ENCODE assay signal across 1 cellular context in the genomic region with DNA sequence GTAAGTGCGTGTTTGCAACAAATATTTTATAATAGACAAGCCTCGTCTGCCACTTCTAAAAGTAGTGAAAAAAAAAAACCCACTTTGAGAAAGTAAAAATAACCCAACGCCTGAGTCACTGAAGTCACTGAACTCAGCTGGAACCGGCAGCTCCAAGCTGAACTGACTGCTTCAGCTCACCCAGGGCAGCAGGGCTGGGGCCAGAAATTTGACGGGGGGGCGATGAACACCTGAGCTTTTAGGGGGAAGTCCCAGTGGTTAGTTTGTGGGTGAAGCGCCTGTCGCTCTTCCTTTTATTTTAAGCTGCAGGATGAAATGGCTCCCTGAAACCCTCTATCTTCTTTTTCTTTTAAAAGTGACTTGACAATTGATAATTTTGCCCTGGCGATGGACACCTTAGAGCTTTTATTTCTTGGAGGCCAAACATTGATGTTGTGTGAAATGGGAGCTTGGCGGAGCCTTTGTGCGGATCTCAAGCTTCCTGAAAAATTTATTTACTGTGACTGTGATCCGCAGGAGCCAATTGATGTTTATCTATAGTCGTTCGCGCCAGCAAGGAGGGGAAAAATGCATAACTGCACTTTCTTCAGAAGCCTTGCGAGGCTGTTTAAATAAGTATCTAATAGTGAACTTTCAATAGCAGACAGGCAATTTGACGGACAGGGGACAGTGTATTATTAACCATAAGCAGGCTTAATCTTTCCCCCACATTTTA.
TF ChIP-seq lines count a peak whose summit lies in the region.

No MANE protein-coding gene starts in this region.

TF ChIP-seq in GM12878, 131 proteins besides CTCF, POLR2A, EP300 and RAD21:
- TF ChIP-seq TCF12 (IDR thresholded peaks at IDR 0.05; ENCODE audit: low read depth, low read length): peak; percentile 51; the same call in 1 of the 2 replicates
- TF ChIP-seq, protein P1, sequence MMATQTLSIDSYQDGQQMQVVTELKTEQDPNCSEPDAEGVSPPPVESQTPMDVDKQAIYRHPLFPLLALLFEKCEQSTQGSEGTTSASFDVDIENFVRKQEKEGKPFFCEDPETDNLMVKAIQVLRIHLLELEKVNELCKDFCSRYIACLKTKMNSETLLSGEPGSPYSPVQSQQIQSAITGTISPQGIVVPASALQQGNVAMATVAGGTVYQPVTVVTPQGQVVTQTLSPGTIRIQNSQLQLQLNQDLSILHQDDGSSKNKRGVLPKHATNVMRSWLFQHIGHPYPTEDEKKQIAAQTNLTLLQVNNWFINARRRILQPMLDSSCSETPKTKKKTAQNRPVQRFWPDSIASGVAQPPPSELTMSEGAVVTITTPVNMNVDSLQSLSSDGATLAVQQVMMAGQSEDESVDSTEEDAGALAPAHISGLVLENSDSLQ (IDR thresholded peaks at IDR 0.05): peak; percentile 47; the same call in 1 of the 2 replicates
- no peak for TF ChIP-seq SMAD5 (IDR thresholded peaks at IDR 0.05; ENCODE audit: low read depth)
- TF ChIP-seq EED (IDR thresholded peaks at IDR 0.05; ENCODE audit: low read depth): peak; percentile 67
- TF ChIP-seq IRF4 (IDR thresholded peaks at IDR 0.05; ENCODE audit: low read depth, low read length): no peak
- TF ChIP-seq MEF2A (IDR thresholded peaks at IDR 0.05; ENCODE audit: insufficient read depth, low read depth, low read length): peak; percentile 75; the same call in 1 of the 2 replicates
- TF ChIP-seq, protein P2, sequence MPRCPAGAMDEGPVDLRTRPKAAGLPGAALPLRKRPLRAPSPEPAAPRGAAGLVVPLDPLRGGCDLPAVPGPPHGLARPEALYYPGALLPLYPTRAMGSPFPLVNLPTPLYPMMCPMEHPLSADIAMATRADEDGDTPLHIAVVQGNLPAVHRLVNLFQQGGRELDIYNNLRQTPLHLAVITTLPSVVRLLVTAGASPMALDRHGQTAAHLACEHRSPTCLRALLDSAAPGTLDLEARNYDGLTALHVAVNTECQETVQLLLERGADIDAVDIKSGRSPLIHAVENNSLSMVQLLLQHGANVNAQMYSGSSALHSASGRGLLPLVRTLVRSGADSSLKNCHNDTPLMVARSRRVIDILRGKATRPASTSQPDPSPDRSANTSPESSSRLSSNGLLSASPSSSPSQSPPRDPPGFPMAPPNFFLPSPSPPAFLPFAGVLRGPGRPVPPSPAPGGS (IDR thresholded peaks at IDR 0.05; ENCODE audit: borderline replicate concordance, insufficient read depth, low read depth, low read length, poor library complexity, severe bottlenecking): peak; percentile 42
- TF ChIP-seq RFX5 (IDR thresholded peaks at IDR 0.05; ENCODE audit: low read depth, low read length): no peak
- TF ChIP-seq SPI1 (IDR thresholded peaks at IDR 0.05; ENCODE audit: borderline replicate concordance, insufficient read depth, low read depth, low read length): 0 out of 2 replicates have a peak, but pooled peaks have one; percentile 10
- TF ChIP-seq RUNX3 (IDR thresholded peaks at IDR 0.05; ENCODE audit: low read length): peak; percentile 90
- 0 out of 2 replicates have a peak, but pooled peaks have one; percentile 46 for TF ChIP-seq FOXM1 (IDR thresholded peaks at IDR 0.05; ENCODE audit: low read depth, low read length)
- peak; percentile 70; the same call in 1 of the 2 replicates for TF ChIP-seq CBFB (IDR thresholded peaks at IDR 0.05; ENCODE audit: low read depth)
- TF ChIP-seq, protein P3, sequence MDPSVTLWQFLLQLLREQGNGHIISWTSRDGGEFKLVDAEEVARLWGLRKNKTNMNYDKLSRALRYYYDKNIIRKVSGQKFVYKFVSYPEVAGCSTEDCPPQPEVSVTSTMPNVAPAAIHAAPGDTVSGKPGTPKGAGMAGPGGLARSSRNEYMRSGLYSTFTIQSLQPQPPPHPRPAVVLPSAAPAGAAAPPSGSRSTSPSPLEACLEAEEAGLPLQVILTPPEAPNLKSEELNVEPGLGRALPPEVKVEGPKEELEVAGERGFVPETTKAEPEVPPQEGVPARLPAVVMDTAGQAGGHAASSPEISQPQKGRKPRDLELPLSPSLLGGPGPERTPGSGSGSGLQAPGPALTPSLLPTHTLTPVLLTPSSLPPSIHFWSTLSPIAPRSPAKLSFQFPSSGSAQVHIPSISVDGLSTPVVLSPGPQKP (IDR thresholded peaks at IDR 0.05; ENCODE audit: low read depth, low read length): no peak
- TF ChIP-seq CREM (IDR thresholded peaks at IDR 0.05; ENCODE audit: low read depth): peak; percentile 20; the same call in 1 of the 2 replicates
- peak; percentile 58; the same call in 1 of the 2 replicates for TF ChIP-seq NFIC (IDR thresholded peaks at IDR 0.05; ENCODE audit: low read depth, low read length)
- TF ChIP-seq NR2C2 (IDR thresholded peaks at IDR 0.05; ENCODE audit: borderline replicate concordance, control insufficient read depth, insufficient read length, low read depth): no peak
- TF ChIP-seq MTA3 (IDR thresholded peaks at IDR 0.05; ENCODE audit: borderline replicate concordance, low read length): 0 out of 2 replicates have a peak, but pooled peaks have one; percentile 50
